Comparison of ENCODE assay signal across 1 cellular context in genomic region chrX:107710617-107711391, GRCh38.
TF ChIP-seq lines count a peak whose summit lies in the region.

No MANE protein-coding gene starts in this region.

TF ChIP-seq in GM12878, 131 proteins besides CTCF, POLR2A, EP300 and RAD21 (continued from another document):
- TF ChIP-seq USF1 (IDR thresholded peaks at IDR 0.05; ENCODE audit: borderline replicate concordance, extremely low read length, insufficient read depth, low read depth, low read length) (no peak), ZBTB11 (CRISPR knock-in tag; IDR thresholded peaks at IDR 0.05) (no peak), MLLT1 (IDR thresholded peaks at IDR 0.05) (peak; percentile 41; the same call in 1 of the 2 replicates), EED (IDR thresholded peaks at IDR 0.05; ENCODE audit: low read depth) (0 out of 2 replicates have a peak, but pooled peaks have one; percentile 51), HCFC1 (IDR thresholded peaks at IDR 0.05; ENCODE audit: low read length) (no peak), EZH2 (IDR thresholded peaks at IDR 0.05; ENCODE audit: borderline replicate concordance, control insufficient read depth, low read depth, low read length) (no peak), HDAC6 (IDR thresholded peaks at IDR 0.05; ENCODE audit: unreplicated experiment) (no peak), ELK1 (IDR thresholded peaks at IDR 0.05; ENCODE audit: low read depth, low read length) (no peak)
